In the genomic region with DNA sequence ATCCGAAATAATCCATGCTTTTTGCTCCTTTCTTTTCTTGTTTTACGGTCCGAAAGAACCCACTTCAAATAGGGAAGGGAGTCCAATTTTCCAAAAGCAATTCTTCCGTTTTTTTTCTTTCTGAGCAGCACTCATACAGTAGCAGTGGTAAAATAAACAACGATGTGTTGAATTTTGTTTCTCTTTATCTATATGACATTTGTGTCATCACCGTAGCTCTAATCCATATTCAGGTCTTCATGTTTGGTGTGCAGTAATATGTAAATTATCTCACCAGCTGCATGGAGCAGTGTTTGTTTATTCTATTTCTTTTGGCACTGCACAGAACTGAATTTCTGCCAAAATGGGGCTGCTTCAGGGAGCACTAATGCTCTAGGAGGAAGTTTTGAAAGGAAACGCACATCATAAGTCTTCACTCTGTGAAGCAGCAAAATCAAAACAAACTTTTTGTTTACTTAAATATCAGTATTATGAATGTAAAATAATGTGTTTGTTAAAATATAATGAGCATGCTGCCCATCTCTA, we compare ENCODE assay signal across 9 cellular contexts.
DNase-seq lines count a peak whose midpoint lies in the region; ATAC-seq lines count a peak whose summit lies in the region.
"Had no signal": no experiment of that assay in that cellular context is flagged by ENCODE, and none has a peak within 500 bp of the region (broad histone marks: within the 10 kb centered on the region; RNA-seq: fewer than 3 reads in every experiment).

No MANE protein-coding gene starts in this region.

- no peak overlapping the region for H3K4me2 ChIP-seq in trophoblast cell (ENCODE audit: low read length)

- H2BK5ac ChIP-seq in trophoblast cell (ENCODE audit: low read depth, low read length, poor library complexity), result no peak overlapping the region

- H3K79me1 ChIP-seq in trophoblast cell (ENCODE audit: low read length), result no peaks in the 10 kb centered on the region

- no peak overlapping the region for H3K4ac ChIP-seq in trophoblast cell (ENCODE audit: low read depth, low read length)

- no peak overlapping the region for H3K18ac ChIP-seq in trophoblast cell (ENCODE audit: low read length)

- H2AK5ac ChIP-seq in trophoblast cell (ENCODE audit: low read length), result no peak overlapping the region

- H3K9me3 ChIP-seq in trophoblast cell (ENCODE audit: insufficient read depth, low read depth, low read length), result no peaks in the 10 kb centered on the region

- WGBS in trophoblast cell (ENCODE audit: extremely low coverage, insufficient coverage, insufficient read length), result no CpG with 5 or more reads among the region's 7 CpGs

- H2AFZ ChIP-seq in trophoblast cell (ENCODE audit: insufficient read depth, low read length, poor library complexity), result no peak overlapping the region

- no peak overlapping the region for H3K14ac ChIP-seq in trophoblast cell (ENCODE audit: low read length)

- H3K9ac ChIP-seq in trophoblast cell (ENCODE audit: low read length), result no peak overlapping the region

- no peak overlapping the region for H3K27ac ChIP-seq in trophoblast cell (ENCODE audit: low read depth, low read length)

- H2BK12ac ChIP-seq in trophoblast cell (ENCODE audit: low read length), result no peak overlapping the region

- H4K12ac ChIP-seq in trophoblast cell (ENCODE audit: low read depth, low read length), result no peak overlapping the region

- no peaks in the 10 kb centered on the region for H3K79me2 ChIP-seq in trophoblast cell (ENCODE audit: control insufficient read depth, insufficient read depth, low read length, poor library complexity)

- H3K23ac ChIP-seq in trophoblast cell (ENCODE audit: low read length), result no peak overlapping the region

- no peak overlapping the region for H4K91ac ChIP-seq in trophoblast cell (ENCODE audit: low read depth, low read length)

- H3K27me3 ChIP-seq in trophoblast cell (ENCODE audit: insufficient read depth, low read length), result no peaks in the 10 kb centered on the region

- DNase-seq in M059J (ENCODE audit: low read depth) (peak; percentile 63), SHP77 treated with DMSO at 0.1 percent for 48 hours (lab: John Stamatoyannopoulos, UW) (peak; percentile 58), globus pallidus (ENCODE audit: low spot score) (peak; percentile 91), smooth muscle cell of the brain vasculature (ENCODE audit: low read depth, low spot score) (peak; percentile 67), trophoblast cell (no peak), NOMO-1 treated with DMSO at 0.1 percent for 48 hours (lab: John Stamatoyannopoulos, UW; ENCODE audit: unreplicated experiment) (no peak)
- DNase-seq: amniotic stem cell, occipital lobe had no signal

- H3K4me1 ChIP-seq in trophoblast cell (ENCODE audit: control insufficient read depth in 1 of 2, insufficient read depth in 2 of 2, low read length in 2 of 2), result no peaks in the 10 kb centered on the region

- ATAC-seq in GM19455 (IDR thresholded peaks at IDR 0.05; ENCODE audit: unreplicated experiment), result no peak

- no peak overlapping the region for H3K4me3 ChIP-seq in trophoblast cell (ENCODE audit: low read depth, low read length)

- H3K36me3 ChIP-seq in trophoblast cell (ENCODE audit: control insufficient read depth in 1 of 2, insufficient read depth in 2 of 2, low read length in 2 of 2), result no peaks in the 10 kb centered on the region

- no peak overlapping the region for H4K8ac ChIP-seq in trophoblast cell (ENCODE audit: low read depth, low read length)

- H2BK120ac ChIP-seq in trophoblast cell (ENCODE audit: insufficient read depth, low read length, poor library complexity), result no peak overlapping the region

Comparison
In these comparisons a context has a peak if more than half of its experiments do, and no peak if none do; other contexts are left out.
1. DNase-seq: peak in M059J (single experiment), SHP77 treated with DMSO at 0.1 percent for 48 hours (single experiment), globus pallidus (single experiment) and smooth muscle cell of the brain vasculature (single experiment); none in trophoblast cell (0 of 2) and NOMO-1 treated with DMSO at 0.1 percent for 48 hours (single experiment).